In the genomic region with DNA sequence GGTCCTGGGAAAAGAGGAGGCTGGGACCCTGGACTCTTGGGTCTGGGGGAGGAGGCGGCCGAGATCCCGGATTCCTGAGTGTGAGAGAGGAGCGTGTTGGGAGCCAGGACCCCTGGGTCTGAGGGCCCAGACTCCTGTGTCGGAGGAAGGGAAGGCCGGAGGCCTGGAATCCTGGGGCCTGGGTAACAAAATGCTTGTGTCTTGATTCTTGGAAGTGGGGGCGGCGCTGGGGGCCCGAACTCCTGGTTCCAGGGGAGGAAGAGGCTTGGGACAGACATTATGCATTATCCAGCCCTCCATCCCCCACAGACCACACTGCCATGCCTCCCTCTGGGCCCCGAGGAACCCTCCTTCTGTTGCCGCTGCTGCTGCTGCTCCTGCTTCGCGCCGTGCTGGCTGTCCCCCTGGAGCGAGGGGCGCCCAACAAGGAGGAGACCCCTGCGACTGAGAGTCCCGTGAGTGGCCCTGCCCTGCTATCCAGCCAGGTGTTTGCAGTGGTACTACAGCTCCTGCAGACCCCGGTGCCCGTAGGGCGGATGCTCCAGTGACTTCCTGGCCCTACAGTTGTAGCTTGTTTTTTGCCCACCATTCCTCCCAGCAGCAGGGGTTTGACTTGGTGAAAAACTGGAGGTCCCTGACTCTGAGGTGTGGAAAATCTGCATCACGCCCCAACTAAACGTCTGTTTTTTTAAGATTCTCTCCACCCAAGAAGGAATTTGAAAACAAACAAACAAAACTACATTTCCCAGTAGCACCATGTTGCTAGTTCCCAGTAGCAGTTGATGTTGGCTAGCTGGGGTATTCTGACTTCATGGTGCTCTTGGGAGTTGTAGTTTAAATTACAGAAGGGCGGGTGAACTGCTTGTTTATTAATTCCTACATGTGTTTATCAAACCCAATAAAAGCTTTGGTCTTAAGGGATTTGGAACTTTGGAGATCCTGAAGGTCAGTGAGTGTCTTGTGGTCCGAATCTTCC, we compare ENCODE assay signal across 1 cellular context.
TF ChIP-seq lines count a peak whose summit lies in the region.

No MANE protein-coding gene starts in this region.

TF ChIP-seq in K562, 482 proteins besides CTCF, POLR2A, EP300 and RAD21 (continued from another document and continues in another):
- TF ChIP-seq, protein P1, sequence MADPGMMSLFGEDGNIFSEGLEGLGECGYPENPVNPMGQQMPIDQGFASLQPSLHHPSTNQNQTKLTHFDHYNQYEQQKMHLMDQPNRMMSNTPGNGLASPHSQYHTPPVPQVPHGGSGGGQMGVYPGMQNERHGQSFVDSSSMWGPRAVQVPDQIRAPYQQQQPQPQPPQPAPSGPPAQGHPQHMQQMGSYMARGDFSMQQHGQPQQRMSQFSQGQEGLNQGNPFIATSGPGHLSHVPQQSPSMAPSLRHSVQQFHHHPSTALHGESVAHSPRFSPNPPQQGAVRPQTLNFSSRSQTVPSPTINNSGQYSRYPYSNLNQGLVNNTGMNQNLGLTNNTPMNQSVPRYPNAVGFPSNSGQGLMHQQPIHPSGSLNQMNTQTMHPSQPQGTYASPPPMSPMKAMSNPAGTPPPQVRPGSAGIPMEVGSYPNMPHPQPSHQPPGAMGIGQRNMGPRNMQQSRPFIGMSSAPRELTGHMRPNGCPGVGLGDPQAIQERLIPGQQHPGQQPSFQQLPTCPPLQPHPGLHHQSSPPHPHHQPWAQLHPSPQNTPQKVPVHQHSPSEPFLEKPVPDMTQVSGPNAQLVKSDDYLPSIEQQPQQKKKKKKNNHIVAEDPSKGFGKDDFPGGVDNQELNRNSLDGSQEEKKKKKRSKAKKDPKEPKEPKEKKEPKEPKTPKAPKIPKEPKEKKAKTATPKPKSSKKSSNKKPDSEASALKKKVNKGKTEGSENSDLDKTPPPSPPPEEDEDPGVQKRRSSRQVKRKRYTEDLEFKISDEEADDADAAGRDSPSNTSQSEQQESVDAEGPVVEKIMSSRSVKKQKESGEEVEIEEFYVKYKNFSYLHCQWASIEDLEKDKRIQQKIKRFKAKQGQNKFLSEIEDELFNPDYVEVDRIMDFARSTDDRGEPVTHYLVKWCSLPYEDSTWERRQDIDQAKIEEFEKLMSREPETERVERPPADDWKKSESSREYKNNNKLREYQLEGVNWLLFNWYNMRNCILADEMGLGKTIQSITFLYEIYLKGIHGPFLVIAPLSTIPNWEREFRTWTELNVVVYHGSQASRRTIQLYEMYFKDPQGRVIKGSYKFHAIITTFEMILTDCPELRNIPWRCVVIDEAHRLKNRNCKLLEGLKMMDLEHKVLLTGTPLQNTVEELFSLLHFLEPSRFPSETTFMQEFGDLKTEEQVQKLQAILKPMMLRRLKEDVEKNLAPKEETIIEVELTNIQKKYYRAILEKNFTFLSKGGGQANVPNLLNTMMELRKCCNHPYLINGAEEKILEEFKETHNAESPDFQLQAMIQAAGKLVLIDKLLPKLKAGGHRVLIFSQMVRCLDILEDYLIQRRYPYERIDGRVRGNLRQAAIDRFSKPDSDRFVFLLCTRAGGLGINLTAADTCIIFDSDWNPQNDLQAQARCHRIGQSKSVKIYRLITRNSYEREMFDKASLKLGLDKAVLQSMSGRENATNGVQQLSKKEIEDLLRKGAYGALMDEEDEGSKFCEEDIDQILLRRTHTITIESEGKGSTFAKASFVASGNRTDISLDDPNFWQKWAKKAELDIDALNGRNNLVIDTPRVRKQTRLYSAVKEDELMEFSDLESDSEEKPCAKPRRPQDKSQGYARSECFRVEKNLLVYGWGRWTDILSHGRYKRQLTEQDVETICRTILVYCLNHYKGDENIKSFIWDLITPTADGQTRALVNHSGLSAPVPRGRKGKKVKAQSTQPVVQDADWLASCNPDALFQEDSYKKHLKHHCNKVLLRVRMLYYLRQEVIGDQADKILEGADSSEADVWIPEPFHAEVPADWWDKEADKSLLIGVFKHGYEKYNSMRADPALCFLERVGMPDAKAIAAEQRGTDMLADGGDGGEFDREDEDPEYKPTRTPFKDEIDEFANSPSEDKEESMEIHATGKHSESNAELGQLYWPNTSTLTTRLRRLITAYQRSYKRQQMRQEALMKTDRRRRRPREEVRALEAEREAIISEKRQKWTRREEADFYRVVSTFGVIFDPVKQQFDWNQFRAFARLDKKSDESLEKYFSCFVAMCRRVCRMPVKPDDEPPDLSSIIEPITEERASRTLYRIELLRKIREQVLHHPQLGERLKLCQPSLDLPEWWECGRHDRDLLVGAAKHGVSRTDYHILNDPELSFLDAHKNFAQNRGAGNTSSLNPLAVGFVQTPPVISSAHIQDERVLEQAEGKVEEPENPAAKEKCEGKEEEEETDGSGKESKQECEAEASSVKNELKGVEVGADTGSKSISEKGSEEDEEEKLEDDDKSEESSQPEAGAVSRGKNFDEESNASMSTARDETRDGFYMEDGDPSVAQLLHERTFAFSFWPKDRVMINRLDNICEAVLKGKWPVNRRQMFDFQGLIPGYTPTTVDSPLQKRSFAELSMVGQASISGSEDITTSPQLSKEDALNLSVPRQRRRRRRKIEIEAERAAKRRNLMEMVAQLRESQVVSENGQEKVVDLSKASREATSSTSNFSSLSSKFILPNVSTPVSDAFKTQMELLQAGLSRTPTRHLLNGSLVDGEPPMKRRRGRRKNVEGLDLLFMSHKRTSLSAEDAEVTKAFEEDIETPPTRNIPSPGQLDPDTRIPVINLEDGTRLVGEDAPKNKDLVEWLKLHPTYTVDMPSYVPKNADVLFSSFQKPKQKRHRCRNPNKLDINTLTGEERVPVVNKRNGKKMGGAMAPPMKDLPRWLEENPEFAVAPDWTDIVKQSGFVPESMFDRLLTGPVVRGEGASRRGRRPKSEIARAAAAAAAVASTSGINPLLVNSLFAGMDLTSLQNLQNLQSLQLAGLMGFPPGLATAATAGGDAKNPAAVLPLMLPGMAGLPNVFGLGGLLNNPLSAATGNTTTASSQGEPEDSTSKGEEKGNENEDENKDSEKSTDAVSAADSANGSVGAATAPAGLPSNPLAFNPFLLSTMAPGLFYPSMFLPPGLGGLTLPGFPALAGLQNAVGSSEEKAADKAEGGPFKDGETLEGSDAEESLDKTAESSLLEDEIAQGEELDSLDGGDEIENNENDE (IDR thresholded peaks at IDR 0.05; ENCODE audit: low read depth, low read length) = no peak
- no peak for TF ChIP-seq JUN (IDR thresholded peaks at IDR 0.05; ENCODE audit: borderline replicate concordance, low read depth, low read length)
- TF ChIP-seq JUN (CRISPR knock-in tag; IDR thresholded peaks at IDR 0.05; ENCODE audit: borderline replicate concordance) = no peak
- TF ChIP-seq ZBTB7A (IDR thresholded peaks at IDR 0.05; ENCODE audit: borderline replicate concordance, control insufficient read depth, low read depth, low read length) = 0 out of 2 replicates have a peak, but pooled peaks have one; percentile 7
- peak; percentile 85 for TF ChIP-seq CREM (IDR thresholded peaks at IDR 0.05; ENCODE audit: low read depth)
- no peak for TF ChIP-seq SRSF7 (optimal IDR thresholded peaks at IDR 0.05; ENCODE audit: low read depth, low read length)
- peak; percentile 75 for TF ChIP-seq CCNT2 (IDR thresholded peaks at IDR 0.05; ENCODE audit: borderline replicate concordance, extremely low read depth, insufficient read length, low read depth, low read length)
- peak; percentile 42 for TF ChIP-seq POLR2B (IDR thresholded peaks at IDR 0.05; ENCODE audit: low read depth, partially characterized antibody)
- TF ChIP-seq KAT7 (CRISPR knock-in tag; IDR thresholded peaks at IDR 0.05; ENCODE audit: borderline replicate concordance) = peak; percentile 51; the same call in 1 of the 2 replicates
- TF ChIP-seq POLR2G (IDR thresholded peaks at IDR 0.05; ENCODE audit: low read depth, low read length) = peak; percentile 41; the same call in 1 of the 2 replicates
- TF ChIP-seq, protein P2, sequence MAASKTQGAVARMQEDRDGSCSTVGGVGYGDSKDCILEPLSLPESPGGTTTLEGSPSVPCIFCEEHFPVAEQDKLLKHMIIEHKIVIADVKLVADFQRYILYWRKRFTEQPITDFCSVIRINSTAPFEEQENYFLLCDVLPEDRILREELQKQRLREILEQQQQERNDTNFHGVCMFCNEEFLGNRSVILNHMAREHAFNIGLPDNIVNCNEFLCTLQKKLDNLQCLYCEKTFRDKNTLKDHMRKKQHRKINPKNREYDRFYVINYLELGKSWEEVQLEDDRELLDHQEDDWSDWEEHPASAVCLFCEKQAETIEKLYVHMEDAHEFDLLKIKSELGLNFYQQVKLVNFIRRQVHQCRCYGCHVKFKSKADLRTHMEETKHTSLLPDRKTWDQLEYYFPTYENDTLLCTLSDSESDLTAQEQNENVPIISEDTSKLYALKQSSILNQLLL (CRISPR knock-in tag; IDR thresholded peaks at IDR 0.05; ENCODE audit: borderline replicate concordance) = no peak
- TF ChIP-seq YY1 (IDR thresholded peaks at IDR 0.05; ENCODE audit: borderline replicate concordance in 1 of 3, control insufficient read depth in 1 of 3, extremely low read depth in 1 of 3, insufficient read depth in 3 of 3, insufficient read length in 1 of 3, insufficient replicate concordance in 2 of 3, low read depth in 1 of 3, low read length in 2 of 3) = no peak
- no peak for TF ChIP-seq ZNF274 (IDR thresholded peaks at IDR 0.05; ENCODE audit: borderline replicate concordance, low read depth, low read length)
- TF ChIP-seq HBP1 (CRISPR knock-in tag; IDR thresholded peaks at IDR 0.05) = 0 out of 2 replicates have a peak, but pooled peaks have one; percentile 30
- TF ChIP-seq MXD1 (CRISPR knock-in tag; IDR thresholded peaks at IDR 0.05; ENCODE audit: borderline replicate concordance, poor library complexity, severe bottlenecking) = no peak
- TF ChIP-seq FOXJ2 (tag; IDR thresholded peaks at IDR 0.05) = 0 out of 2 replicates have a peak, but pooled peaks have one; percentile 31
- 0 out of 2 replicates have a peak, but pooled peaks have one; percentile 30 for TF ChIP-seq HLTF (IDR thresholded peaks at IDR 0.05)
- TF ChIP-seq, protein P3, sequence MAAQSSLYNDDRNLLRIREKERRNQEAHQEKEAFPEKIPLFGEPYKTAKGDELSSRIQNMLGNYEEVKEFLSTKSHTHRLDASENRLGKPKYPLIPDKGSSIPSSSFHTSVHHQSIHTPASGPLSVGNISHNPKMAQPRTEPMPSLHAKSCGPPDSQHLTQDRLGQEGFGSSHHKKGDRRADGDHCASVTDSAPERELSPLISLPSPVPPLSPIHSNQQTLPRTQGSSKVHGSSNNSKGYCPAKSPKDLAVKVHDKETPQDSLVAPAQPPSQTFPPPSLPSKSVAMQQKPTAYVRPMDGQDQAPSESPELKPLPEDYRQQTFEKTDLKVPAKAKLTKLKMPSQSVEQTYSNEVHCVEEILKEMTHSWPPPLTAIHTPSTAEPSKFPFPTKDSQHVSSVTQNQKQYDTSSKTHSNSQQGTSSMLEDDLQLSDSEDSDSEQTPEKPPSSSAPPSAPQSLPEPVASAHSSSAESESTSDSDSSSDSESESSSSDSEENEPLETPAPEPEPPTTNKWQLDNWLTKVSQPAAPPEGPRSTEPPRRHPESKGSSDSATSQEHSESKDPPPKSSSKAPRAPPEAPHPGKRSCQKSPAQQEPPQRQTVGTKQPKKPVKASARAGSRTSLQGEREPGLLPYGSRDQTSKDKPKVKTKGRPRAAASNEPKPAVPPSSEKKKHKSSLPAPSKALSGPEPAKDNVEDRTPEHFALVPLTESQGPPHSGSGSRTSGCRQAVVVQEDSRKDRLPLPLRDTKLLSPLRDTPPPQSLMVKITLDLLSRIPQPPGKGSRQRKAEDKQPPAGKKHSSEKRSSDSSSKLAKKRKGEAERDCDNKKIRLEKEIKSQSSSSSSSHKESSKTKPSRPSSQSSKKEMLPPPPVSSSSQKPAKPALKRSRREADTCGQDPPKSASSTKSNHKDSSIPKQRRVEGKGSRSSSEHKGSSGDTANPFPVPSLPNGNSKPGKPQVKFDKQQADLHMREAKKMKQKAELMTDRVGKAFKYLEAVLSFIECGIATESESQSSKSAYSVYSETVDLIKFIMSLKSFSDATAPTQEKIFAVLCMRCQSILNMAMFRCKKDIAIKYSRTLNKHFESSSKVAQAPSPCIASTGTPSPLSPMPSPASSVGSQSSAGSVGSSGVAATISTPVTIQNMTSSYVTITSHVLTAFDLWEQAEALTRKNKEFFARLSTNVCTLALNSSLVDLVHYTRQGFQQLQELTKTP (IDR thresholded peaks at IDR 0.05; ENCODE audit: low read depth in 1 of 2, partially characterized antibody in 2 of 2) = peak in 1 of 2 experiments; percentile 96
- no peak for TF ChIP-seq TSC22D4 (tag; IDR thresholded peaks at IDR 0.05)
- 0 out of 2 replicates have a peak, but pooled peaks have one; percentile 11 for TF ChIP-seq HIVEP1 (CRISPR knock-in tag; IDR thresholded peaks at IDR 0.05)
- 0 out of 2 replicates have a peak, but pooled peaks have one; percentile 29 for TF ChIP-seq FOSL1 (tag; conservative IDR thresholded peaks at IDR 0.05)
- TF ChIP-seq MXI1 (IDR thresholded peaks at IDR 0.05; ENCODE audit: low read depth, low read length) = no peak
- TF ChIP-seq ZNF134 (CRISPR knock-in tag; conservative IDR thresholded peaks at IDR 0.05) = 0 out of 2 replicates have a peak, but pooled peaks have one; percentile 40
- TF ChIP-seq KDM5B (IDR thresholded peaks at IDR 0.05; ENCODE audit: insufficient replicate concordance, low read depth, low read length) = peak; percentile 18
- peak; percentile 50; the same call in 1 of the 2 replicates for TF ChIP-seq VEZF1 (CRISPR knock-in tag; IDR thresholded peaks at IDR 0.05)
- peak; percentile 0; the same call in 1 of the 2 replicates for TF ChIP-seq GABPB1 (CRISPR knock-in tag; IDR thresholded peaks at IDR 0.05)
